Comparison of ENCODE assay signal across 8 cellular contexts in genomic region chr7:21945374-21946227, GRCh38. TPM values are rescaled to one million over a fixed set of nuclear protein-coding genes. Genes with fewer than 3 reads are reported as not detected.
A peak's percentile ranks its signal among the peaks of the same experiment; 100 is the strongest.
DNase-seq lines count a peak whose midpoint lies in the region; ATAC-seq and TF ChIP-seq lines count a peak whose summit lies in the region.

CDCA7L (minus strand) TSS chr7:21945899; CDS start chr7:21945804, 95 bp downstream.

- no peak for TF ChIP-seq POLR2A in adrenal gland (IDR thresholded peaks at IDR 0.05)

- H3K27ac ChIP-seq in adrenal gland (peak within 1 kb of the TSS in 1 of 5 donors; percentile 2), left ventricle myocardium inferior (replicated peaks) (peak within 1 kb of the TSS; percentile 88), psoas muscle (peak within 1 kb of the TSS; percentile 76)

- intact Hi-C loops in adrenal gland (cut with DNase I) (no loop called here), left ventricle myocardium inferior (cut with micrococcal nuclease) (no loop called here), psoas muscle (cut with DNase I) (loop anchor here in 1 of 2 donors (5.0 kb wide), 1 partner anchor 33 kb away; no protein-coding TSS in a partner anchor)

- TF ChIP-seq CTCF in GM06990 (IDR thresholded peaks at IDR 0.05; ENCODE audit: insufficient read depth, low read length, poor library complexity, severe bottlenecking) (peak; percentile 19), adrenal gland (IDR thresholded peaks at IDR 0.05) (no peak), left ventricle myocardium inferior (IDR thresholded peaks at IDR 0.05; ENCODE audit: borderline replicate concordance) (no peak), psoas muscle (IDR thresholded peaks at IDR 0.05) (no peak)

- ATAC-seq in psoas muscle: peak; percentile 89 to 97 (median 93)

- H3K27me3 ChIP-seq in GM06990 (replicated peaks; ENCODE audit: control insufficient read depth, insufficient read depth, low read length) (no peaks in the 10 kb centered on the region), adrenal gland (peaks cover 17% of the 10 kb centered on the region), left ventricle myocardium inferior (ENCODE audit: low read depth) (peaks cover 8% of the 10 kb centered on the region), psoas muscle (ENCODE audit: insufficient read depth in 3 of 3, low read length in 2 of 3) (no peaks in the 10 kb centered on the region)

- peak; percentile 92 for DNase-seq in GM06990 (ENCODE audit: extremely low read depth, insufficient read length)
- peak; percentile 78 for DNase-seq in HCEC 1CT
- DNase-seq in M059J (ENCODE audit: low read depth): peak; percentile 86
- DNase-seq in SKM-1 treated with dmso at 0.1 percent for 144 hours (lab: John Stamatoyannopoulos, UW; ENCODE audit: unreplicated experiment): peak; percentile 75
- DNase-seq in adrenal gland: peak in 5 of 7 donors; percentile 20 to 35 (median 32)
- peak; percentile 83 for DNase-seq in left ventricle myocardium inferior
- DNase-seq in psoas muscle: peak; percentile 67 to 83
- DNase-seq in COLO829 (ENCODE audit: low spot score): no peak

- no peaks in the 10 kb centered on the region for H3K9me3 ChIP-seq in adrenal gland (replicated peaks in 1 of 3)
- no peaks in the 10 kb centered on the region for H3K9me3 ChIP-seq in left ventricle myocardium inferior (replicated peaks)
- H3K9me3 ChIP-seq in psoas muscle: no peaks in the 10 kb centered on the region

- H3K4me1 ChIP-seq in adrenal gland (replicated peaks in 1 of 2): peaks cover 0 to 17% of the 10 kb centered on the region in 2 donors
- peaks cover 54% of the 10 kb centered on the region for H3K4me1 ChIP-seq in left ventricle myocardium inferior
- H3K4me1 ChIP-seq in psoas muscle: no peaks in the 10 kb centered on the region

- 0 to 1% (median 1%) methylated on average over 34 to 86 of the region's 86 CpGs for WGBS in adrenal gland, 4 donors
- WGBS in psoas muscle, 3 donors: 0 to 1% (median 1%) methylated on average over 79 to 86 of the region's 86 CpGs

- H3K4me3 ChIP-seq in GM06990 (replicated peaks; ENCODE audit: low read depth, low read length) (peak within 1 kb of the TSS; percentile 73), adrenal gland (peak within 1 kb of the TSS in 2 of 4 donors; percentile 29 to 48), left ventricle myocardium inferior (peak within 1 kb of the TSS; percentile 79), psoas muscle (peak within 1 kb of the TSS; percentile 89)

- no peaks in the 10 kb centered on the region for H3K36me3 ChIP-seq in GM06990 (ENCODE audit: control insufficient read depth, insufficient read depth, low read length)
- H3K36me3 ChIP-seq in adrenal gland (replicated peaks in 1 of 2): no peaks in the 10 kb centered on the region
- H3K36me3 ChIP-seq in left ventricle myocardium inferior: no peaks in the 10 kb centered on the region
- H3K36me3 ChIP-seq in psoas muscle (ENCODE audit: insufficient read depth in 1 of 2, low read depth in 1 of 2): no peaks in the 10 kb centered on the region

RNA-seq across cellular contexts. Expression of gene CDCA7L, which starts in this region (rescaled TPM):
- total RNA-seq in M059J (2014; rRNA removed; shearing (Covaris generic)): 37.9 and 57.8 TPM in 2 replicates
- total RNA-seq in adrenal gland (1 to 10 TPM in 7 of 8 donors, under 1 TPM in 1; 0.88 to 4.7 (median 2.3) TPM), left ventricle myocardium inferior (41.0 TPM), psoas muscle (1 to 10 TPM; 1.3 to 2.7 (median 2.1) TPM)
- polyA plus RNA-seq in adrenal gland (1 to 10 TPM; 1.1 to 2.0 (median 1.3) TPM), psoas muscle (1 to 10 TPM; 2.1 to 3.3 (median 2.4) TPM)
